In the genomic region with DNA sequence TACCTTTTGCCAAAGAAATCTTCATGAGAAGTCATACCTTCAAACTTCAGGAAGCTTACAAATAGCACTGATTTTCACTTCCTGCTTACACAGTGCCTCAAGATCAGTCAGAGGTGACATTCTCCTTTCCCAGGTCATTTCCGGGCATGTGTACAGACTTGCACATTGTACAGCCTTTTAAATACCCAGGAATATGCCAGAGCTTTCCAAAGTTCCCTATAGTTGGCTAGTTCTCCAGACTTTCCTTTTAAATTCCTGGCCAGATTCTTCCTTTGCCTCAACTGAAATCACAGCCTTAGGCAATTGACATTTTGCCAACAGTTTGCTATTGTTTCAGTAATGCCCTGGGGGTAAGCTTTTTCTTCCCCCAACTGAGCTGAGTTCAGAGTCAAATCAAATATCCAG, we compare ENCODE assay signal across 9 cellular contexts. TPM values are rescaled to one million over a fixed set of nuclear protein-coding genes. Genes with fewer than 3 reads are reported as not detected.
DNase-seq lines count a peak whose midpoint lies in the region; ATAC-seq and TF ChIP-seq lines count a peak whose summit lies in the region.
"Had no signal": no experiment of that assay in that cellular context is flagged by ENCODE, and none has a peak within 500 bp of the region (broad histone marks: within the 10 kb centered on the region; RNA-seq: fewer than 3 reads in every experiment).

No MANE protein-coding gene starts in this region.

- peak overlapping the region in 1 of 2 donors; percentile 20 for H3K27ac ChIP-seq in left lung

- peak overlapping the region; percentile 80 for H3K4me3 Mint-ChIP-seq in T-helper 2 cell treated with Interferon-gamma antibody and Interleukin-4, amounts not matched to agents 5 μg/mL and 100 μg/mL, for 36 hours
- no peak overlapping the region for H3K4me3 Mint-ChIP-seq in mesothelial cell of epicardium

- no peak for TF ChIP-seq CTCF in mesothelial cell of epicardium (IDR thresholded peaks at IDR 0.05; ENCODE audit: unreplicated experiment)
- no peak for TF ChIP-seq CTCF in left lung (IDR thresholded peaks at IDR 0.05)

- H3K36me3 Mint-ChIP-seq in T-helper 2 cell treated with Interferon-gamma antibody and Interleukin-4, amounts not matched to agents 5 μg/mL and 100 μg/mL, for 36 hours (ENCODE audit: low read depth), result peaks cover 24% of the 10 kb centered on the region
- H3K36me3 Mint-ChIP-seq in mesothelial cell of epicardium, result peaks cover 36% of the 10 kb centered on the region

- intact Hi-C loops in left lung (cut with DNase I), result no loop called here
- intact Hi-C loops in head of caudate nucleus (cut with DNase I), result no loop called here

- no peak overlapping the region for H3K4me3 ChIP-seq in left lung
- H3K4me3 ChIP-seq: K562 had no signal

- peaks cover 58% of the 10 kb centered on the region for H3K4me1 Mint-ChIP-seq in T-helper 2 cell treated with Interferon-gamma antibody and Interleukin-4, amounts not matched to agents 5 μg/mL and 100 μg/mL, for 36 hours (ENCODE audit: low read depth)
- peaks cover 6% of the 10 kb centered on the region for H3K4me1 Mint-ChIP-seq in mesothelial cell of epicardium

- no peaks in the 10 kb centered on the region for H3K27me3 ChIP-seq in left lung

- peak; percentile 27 for ATAC-seq in GM18870 (IDR thresholded peaks at IDR 0.05; ENCODE audit: unreplicated experiment)
- peak; percentile 29 for ATAC-seq in HG02870 (IDR thresholded peaks at IDR 0.05; ENCODE audit: unreplicated experiment)
- ATAC-seq in left lung, result no peak
- ATAC-seq: K562 had no signal

- H3K4me1 ChIP-seq in left lung, result peaks cover 0 to 32% of the 10 kb centered on the region in 2 donors

- no peaks in the 10 kb centered on the region for H3K9me3 Mint-ChIP-seq in T-helper 2 cell treated with Interferon-gamma antibody and Interleukin-4, amounts not matched to agents 5 μg/mL and 100 μg/mL, for 36 hours
- H3K9me3 Mint-ChIP-seq in mesothelial cell of epicardium, result peaks cover 23% of the 10 kb centered on the region

- peak overlapping the region; percentile 88 for H3K27ac Mint-ChIP-seq in T-helper 2 cell treated with Interferon-gamma antibody and Interleukin-4, amounts not matched to agents 5 μg/mL and 100 μg/mL, for 36 hours
- H3K27ac Mint-ChIP-seq in mesothelial cell of epicardium, result peak overlapping the region; percentile 21

- DNase-seq in T-helper 2 cell treated with Interferon-gamma antibody and Interleukin-4, amounts not matched to agents 5 μg/mL and 100 μg/mL, for 36 hours (ENCODE audit: low spot score), result no peak
- DNase-seq in mesothelial cell of epicardium (ENCODE audit: low spot score in 2 of 2, unreplicated experiment in 2 of 2) (no peak), left lung (no peak), head of caudate nucleus (no peak), KG1 (lab: John Stamatoyannopoulos, UW) (no peak)
- DNase-seq in stimulated activated CD4-positive, alpha-beta T cell treated with anti-CD3 and anti-CD28 coated beads, Interleukin-2, amount 100 ng/mL, for 48 hours, result no peak

- H3K36me3 ChIP-seq in left lung, result no peaks in the 10 kb centered on the region

- H3K27me3 Mint-ChIP-seq in T-helper 2 cell treated with Interferon-gamma antibody and Interleukin-4, amounts not matched to agents 5 μg/mL and 100 μg/mL, for 36 hours (ENCODE audit: low read depth), result no peaks in the 10 kb centered on the region
- no peaks in the 10 kb centered on the region for H3K27me3 Mint-ChIP-seq in mesothelial cell of epicardium (ENCODE audit: low read depth)

- H3K9me3 ChIP-seq in left lung, result peaks cover 0 to 6% of the 10 kb centered on the region in 2 donors

RNA-seq across cellular contexts. Expression of gene RFX3, which starts 47.2 kb away (rescaled TPM):
- total RNA-seq in mesothelial cell of epicardium, result 35.6 to 42.5 TPM (median 38.8 TPM) in 3 replicates
- total RNA-seq in left lung, result 10 to 100 TPM; 10.5 to 14.8 TPM
